1 cellular context compared by ENCODE assay signal in the genomic region with DNA sequence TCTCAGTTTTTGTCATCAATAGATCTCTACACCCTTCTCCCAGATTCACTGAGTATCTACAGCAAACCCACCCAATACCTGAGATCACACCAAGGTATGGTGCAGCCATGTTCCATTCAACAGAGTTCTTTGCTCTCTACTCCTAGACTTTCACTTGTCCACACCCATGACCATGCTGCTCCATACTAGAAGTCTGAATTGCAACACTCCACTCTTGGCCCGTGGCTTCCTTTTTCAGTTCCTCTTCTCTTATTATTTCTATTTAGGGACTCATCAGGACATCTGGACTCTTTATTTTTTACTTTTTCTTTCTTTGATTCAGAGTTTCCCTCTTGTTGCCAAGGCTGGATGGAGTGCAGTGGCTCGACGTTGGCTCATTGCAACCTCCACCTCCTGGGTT.
TF ChIP-seq lines count a peak whose summit lies in the region.

No MANE protein-coding gene starts in this region.

TF ChIP-seq in GM23338, 12 proteins besides CTCF, POLR2A, EP300 and RAD21 (continued from another document):
- TF ChIP-seq JUNB (IDR thresholded peaks at IDR 0.05; ENCODE audit: unreplicated experiment), result no peak
- no peak for TF ChIP-seq EZH2phosphoT487 (IDR thresholded peaks at IDR 0.05; ENCODE audit: unreplicated experiment)
- TF ChIP-seq STAT1 (IDR thresholded peaks at IDR 0.05; ENCODE audit: unreplicated experiment), result no peak
- TF ChIP-seq, protein P1, sequence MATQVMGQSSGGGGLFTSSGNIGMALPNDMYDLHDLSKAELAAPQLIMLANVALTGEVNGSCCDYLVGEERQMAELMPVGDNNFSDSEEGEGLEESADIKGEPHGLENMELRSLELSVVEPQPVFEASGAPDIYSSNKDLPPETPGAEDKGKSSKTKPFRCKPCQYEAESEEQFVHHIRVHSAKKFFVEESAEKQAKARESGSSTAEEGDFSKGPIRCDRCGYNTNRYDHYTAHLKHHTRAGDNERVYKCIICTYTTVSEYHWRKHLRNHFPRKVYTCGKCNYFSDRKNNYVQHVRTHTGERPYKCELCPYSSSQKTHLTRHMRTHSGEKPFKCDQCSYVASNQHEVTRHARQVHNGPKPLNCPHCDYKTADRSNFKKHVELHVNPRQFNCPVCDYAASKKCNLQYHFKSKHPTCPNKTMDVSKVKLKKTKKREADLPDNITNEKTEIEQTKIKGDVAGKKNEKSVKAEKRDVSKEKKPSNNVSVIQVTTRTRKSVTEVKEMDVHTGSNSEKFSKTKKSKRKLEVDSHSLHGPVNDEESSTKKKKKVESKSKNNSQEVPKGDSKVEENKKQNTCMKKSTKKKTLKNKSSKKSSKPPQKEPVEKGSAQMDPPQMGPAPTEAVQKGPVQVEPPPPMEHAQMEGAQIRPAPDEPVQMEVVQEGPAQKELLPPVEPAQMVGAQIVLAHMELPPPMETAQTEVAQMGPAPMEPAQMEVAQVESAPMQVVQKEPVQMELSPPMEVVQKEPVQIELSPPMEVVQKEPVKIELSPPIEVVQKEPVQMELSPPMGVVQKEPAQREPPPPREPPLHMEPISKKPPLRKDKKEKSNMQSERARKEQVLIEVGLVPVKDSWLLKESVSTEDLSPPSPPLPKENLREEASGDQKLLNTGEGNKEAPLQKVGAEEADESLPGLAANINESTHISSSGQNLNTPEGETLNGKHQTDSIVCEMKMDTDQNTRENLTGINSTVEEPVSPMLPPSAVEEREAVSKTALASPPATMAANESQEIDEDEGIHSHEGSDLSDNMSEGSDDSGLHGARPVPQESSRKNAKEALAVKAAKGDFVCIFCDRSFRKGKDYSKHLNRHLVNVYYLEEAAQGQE (IDR thresholded peaks at IDR 0.05; ENCODE audit: unreplicated experiment), result no peak
- no peak for TF ChIP-seq NANOG (IDR thresholded peaks at IDR 0.05; ENCODE audit: borderline replicate concordance)
- TF ChIP-seq, protein P2, sequence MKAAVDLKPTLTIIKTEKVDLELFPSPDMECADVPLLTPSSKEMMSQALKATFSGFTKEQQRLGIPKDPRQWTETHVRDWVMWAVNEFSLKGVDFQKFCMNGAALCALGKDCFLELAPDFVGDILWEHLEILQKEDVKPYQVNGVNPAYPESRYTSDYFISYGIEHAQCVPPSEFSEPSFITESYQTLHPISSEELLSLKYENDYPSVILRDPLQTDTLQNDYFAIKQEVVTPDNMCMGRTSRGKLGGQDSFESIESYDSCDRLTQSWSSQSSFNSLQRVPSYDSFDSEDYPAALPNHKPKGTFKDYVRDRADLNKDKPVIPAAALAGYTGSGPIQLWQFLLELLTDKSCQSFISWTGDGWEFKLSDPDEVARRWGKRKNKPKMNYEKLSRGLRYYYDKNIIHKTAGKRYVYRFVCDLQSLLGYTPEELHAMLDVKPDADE (IDR thresholded peaks at IDR 0.05), result no peak
- no peak for TF ChIP-seq POLR2AphosphoS5 (IDR thresholded peaks at IDR 0.05; ENCODE audit: low read depth)
- no peak for TF ChIP-seq CREB1 (CRISPR knock-in tag; IDR thresholded peaks at IDR 0.05; ENCODE audit: low read depth)
TF ChIP-seq in GM23338: peak in this region for 0.
